In the genomic region with DNA sequence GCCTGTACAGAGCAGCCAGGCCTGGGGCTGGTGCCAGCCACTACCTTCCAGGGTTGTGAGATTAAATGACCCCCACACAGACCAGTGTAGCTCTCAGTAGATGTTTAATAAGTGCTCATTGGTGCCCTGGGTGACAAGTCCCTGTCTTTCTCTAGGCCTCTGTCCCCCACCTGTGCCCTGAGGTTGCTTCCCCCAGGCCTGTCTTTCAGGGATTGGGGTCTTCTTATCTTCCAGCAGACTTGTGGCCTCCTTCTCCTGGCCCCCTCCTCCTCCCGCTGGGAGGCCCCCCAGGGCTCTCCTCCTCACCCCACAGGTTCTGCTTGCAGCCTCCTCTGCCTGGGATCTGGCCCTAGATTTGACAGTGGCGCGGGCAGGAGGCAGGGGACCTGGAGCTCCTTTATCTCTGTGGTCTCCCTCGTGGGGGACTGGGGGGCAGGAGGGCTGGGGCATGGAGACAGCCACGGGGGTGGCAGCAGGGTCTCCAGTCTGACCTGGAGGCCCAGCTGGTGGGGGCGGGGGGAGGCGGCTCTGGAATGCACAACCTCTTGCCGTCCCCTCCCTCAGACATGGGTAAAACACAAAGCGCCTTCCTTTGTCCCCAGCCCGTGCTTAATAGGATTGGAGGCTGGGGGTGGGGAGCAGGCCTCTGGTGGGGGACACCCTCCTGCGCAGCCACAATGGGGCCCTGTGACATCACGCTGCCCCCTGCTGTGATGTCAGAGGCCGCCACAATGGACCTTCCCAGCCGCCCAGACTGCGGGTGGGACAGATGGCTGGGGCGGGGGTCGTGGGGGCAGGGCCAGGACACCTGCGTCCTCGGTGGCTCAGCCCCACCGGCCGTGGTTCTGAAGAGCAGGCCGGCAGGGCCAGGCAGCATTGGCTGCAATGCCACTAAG, we compare ENCODE assay signal across 1 cellular context.
TF ChIP-seq lines count a peak whose summit lies in the region.

No MANE protein-coding gene starts in this region.

TF ChIP-seq in H1, 55 proteins besides CTCF, POLR2A, EP300 and RAD21 (continued from another document):
- no peak for TF ChIP-seq CBX5 (IDR thresholded peaks at IDR 0.05; ENCODE audit: low read depth, low read length)
TF ChIP-seq in H1: peak in this region for 11.
